9 cellular contexts compared by ENCODE assay signal in genomic region chr13:21435231-21435630, GRCh38. TPM values are rescaled to one million over a fixed set of nuclear protein-coding genes. Genes with fewer than 3 reads are reported as not detected.
DNase-seq lines count a peak whose midpoint lies in the region; ATAC-seq and TF ChIP-seq lines count a peak whose summit lies in the region.
"Had no signal": no experiment of that assay in that cellular context is flagged by ENCODE, and none has a peak within 500 bp of the region (broad histone marks: within the 10 kb centered on the region; RNA-seq: fewer than 3 reads in every experiment).

No MANE protein-coding gene starts in this region.

- no peaks in the 10 kb centered on the region for H3K36me3 ChIP-seq in CD8-positive, alpha-beta memory T cell (ENCODE audit: insufficient read depth, low read length)
- H3K36me3 ChIP-seq in RWPE2 (ENCODE audit: low read depth) (peaks cover 5% of the 10 kb centered on the region; the same call in 1 of the 2 replicates), psoas muscle (ENCODE audit: insufficient read depth in 1 of 2, low read depth in 1 of 2) (no peaks in the 10 kb centered on the region)

- no peak overlapping the region for H3K27ac ChIP-seq in CD8-positive, alpha-beta memory T cell (ENCODE audit: low read depth, low read length)
- peak overlapping the region; percentile 20 for H3K27ac ChIP-seq in RWPE2 (ENCODE audit: poor library complexity, severe bottlenecking)
- H3K27ac ChIP-seq in dorsolateral prefrontal cortex: peak overlapping the region; percentile 20 to 99 (median 87)
- H3K27ac ChIP-seq in psoas muscle: peak overlapping the region; percentile 53

- no peak overlapping the region for H3K4me3 ChIP-seq in CD8-positive, alpha-beta memory T cell (ENCODE audit: low read length)
- H3K4me3 ChIP-seq in RWPE2 (ENCODE audit: severe bottlenecking) (no peak overlapping the region), dorsolateral prefrontal cortex (peak overlapping the region in 17 of 59 donors; percentile 3 to 37 (median 23)), psoas muscle (peak overlapping the region; percentile 12)

- WGBS in psoas muscle, 3 donors: 75 to 88% (median 87%) methylated on average over 2 of the region's 2 CpGs

- peaks cover 22% of the 10 kb centered on the region for H3K4me1 ChIP-seq in CD8-positive, alpha-beta memory T cell (ENCODE audit: insufficient read depth, low read length)
- peaks cover 4% of the 10 kb centered on the region for H3K4me1 ChIP-seq in RWPE2 (ENCODE audit: insufficient read depth, poor library complexity, severe bottlenecking)
- peaks cover 10% of the 10 kb centered on the region for H3K4me1 ChIP-seq in psoas muscle

- H3K27me3 ChIP-seq in CD8-positive, alpha-beta memory T cell (ENCODE audit: insufficient read depth, low read length, poor library complexity, severe bottlenecking): no peaks in the 10 kb centered on the region
- H3K27me3 ChIP-seq in RWPE2 (ENCODE audit: insufficient read depth, poor library complexity, severe bottlenecking) (no peaks in the 10 kb centered on the region), dorsolateral prefrontal cortex (no peaks in the 10 kb centered on the region), psoas muscle (ENCODE audit: insufficient read depth in 3 of 3, low read length in 2 of 3) (no peaks in the 10 kb centered on the region)

- TF ChIP-seq CTCF in RWPE2 (IDR thresholded peaks at IDR 0.05; ENCODE audit: poor library complexity, severe bottlenecking) (no peak), dorsolateral prefrontal cortex (IDR thresholded peaks at IDR 0.05 in 54 of 56, conservative IDR thresholded peaks at IDR 0.05 in 2 of 56; ENCODE audit: low read depth in 1 of 56, partially characterized antibody in 56 of 56) (no peak), psoas muscle (IDR thresholded peaks at IDR 0.05) (no peak)

- ATAC-seq in RWPE2 (ENCODE audit: low read depth) (no peak), psoas muscle (no peak), HG03097 (IDR thresholded peaks at IDR 0.05; ENCODE audit: low FRiP score, unreplicated experiment) (no peak), HG03025 (IDR thresholded peaks at IDR 0.05; ENCODE audit: low FRiP score, unreplicated experiment) (no peak)

- intact Hi-C loops in dorsolateral prefrontal cortex (cut with DNase I) (loop anchor here in 1 of 2 donors (2.0 kb wide), 1 partner anchor 24 kb away; the partner anchor contains the start of gene ZDHHC20), psoas muscle (cut with DNase I) (no loop called here)

- CTCF ChIA-PET in CD8-positive, alpha-beta memory T cell (lab: Charles Lee): interaction anchor here (1.5 kb wide), 1 partner anchor 10 kb away, joined by 3 read pairs; no protein-coding TSS in a partner anchor

- DNase-seq in CD8-positive, alpha-beta memory T cell: no peak
- DNase-seq in RWPE2 (ENCODE audit: low spot score) (no peak), dorsolateral prefrontal cortex (no peak), psoas muscle (no peak), NCI-H2029 treated with DMSO at 0.1 percent for 48 hours (lab: John Stamatoyannopoulos, UW) (no peak), NCI-H1105 treated with DMSO at 0.1 percent for 48 hours (lab: John Stamatoyannopoulos, UW) (no peak)
- DNase-seq: H9 had no signal

- peak overlapping the region in 6 of 8 donors; percentile 3 to 77 (median 38) for H3K27ac Mint-ChIP-seq in CD8-positive, alpha-beta memory T cell
- H3K27ac Mint-ChIP-seq: H9 had no signal

- POLR2A ChIA-PET in CD8-positive, alpha-beta memory T cell (lab: Charles Lee): interaction anchor here (0.6 to 1.0 kb wide), 2 partner anchors 20 to 296 kb away, joined by 3 read pairs; no protein-coding TSS in a partner anchor

- no peaks in the 10 kb centered on the region for H3K27me3 Mint-ChIP-seq in CD8-positive, alpha-beta memory T cell

- H3K4me1 Mint-ChIP-seq in CD8-positive, alpha-beta memory T cell: peaks cover 46 to 74% (median 70%) of the 10 kb centered on the region in 3 donors

- peaks cover 2 to 10% (median 5%) of the 10 kb centered on the region in 5 donors for H3K9me3 Mint-ChIP-seq in CD8-positive, alpha-beta memory T cell

- H3K36me3 Mint-ChIP-seq in CD8-positive, alpha-beta memory T cell: peaks cover 9 to 16% (median 10%) of the 10 kb centered on the region in 3 donors

- peak overlapping the region in 5 of 7 donors; percentile 14 to 59 (median 41) for H3K4me3 Mint-ChIP-seq in CD8-positive, alpha-beta memory T cell
- H3K4me3 Mint-ChIP-seq: H9 had no signal

- no peaks in the 10 kb centered on the region for H3K9me3 ChIP-seq in CD8-positive, alpha-beta memory T cell (ENCODE audit: low read length)
- H3K9me3 ChIP-seq in RWPE2 (ENCODE audit: severe bottlenecking) (no peaks in the 10 kb centered on the region), psoas muscle (peaks cover 15% of the 10 kb centered on the region)

RNA-seq across cellular contexts. Expression of gene ZDHHC20, which starts 23.9 kb away (rescaled TPM):
- 10 to 100 TPM; 50.4 to 58.8 TPM for total RNA-seq in CD8-positive, alpha-beta memory T cell
- polyA plus RNA-seq in CD8-positive, alpha-beta memory T cell: 35.5 TPM
- total RNA-seq in dorsolateral prefrontal cortex (100 to 1,000 TPM in 23 of 120 experiments, 10 to 100 TPM in 97; 34.9 to 214 (median 72.5) TPM), psoas muscle (10 to 100 TPM; 10.8 to 16.9 (median 15.0) TPM)
- 10 to 100 TPM in 1 of 3 donors, 1 to 10 TPM in 2; 4.1 to 11.5 (median 6.7) TPM for polyA plus RNA-seq in psoas muscle
